ENCODE assay signal across 14 cellular contexts in the genomic region with DNA sequence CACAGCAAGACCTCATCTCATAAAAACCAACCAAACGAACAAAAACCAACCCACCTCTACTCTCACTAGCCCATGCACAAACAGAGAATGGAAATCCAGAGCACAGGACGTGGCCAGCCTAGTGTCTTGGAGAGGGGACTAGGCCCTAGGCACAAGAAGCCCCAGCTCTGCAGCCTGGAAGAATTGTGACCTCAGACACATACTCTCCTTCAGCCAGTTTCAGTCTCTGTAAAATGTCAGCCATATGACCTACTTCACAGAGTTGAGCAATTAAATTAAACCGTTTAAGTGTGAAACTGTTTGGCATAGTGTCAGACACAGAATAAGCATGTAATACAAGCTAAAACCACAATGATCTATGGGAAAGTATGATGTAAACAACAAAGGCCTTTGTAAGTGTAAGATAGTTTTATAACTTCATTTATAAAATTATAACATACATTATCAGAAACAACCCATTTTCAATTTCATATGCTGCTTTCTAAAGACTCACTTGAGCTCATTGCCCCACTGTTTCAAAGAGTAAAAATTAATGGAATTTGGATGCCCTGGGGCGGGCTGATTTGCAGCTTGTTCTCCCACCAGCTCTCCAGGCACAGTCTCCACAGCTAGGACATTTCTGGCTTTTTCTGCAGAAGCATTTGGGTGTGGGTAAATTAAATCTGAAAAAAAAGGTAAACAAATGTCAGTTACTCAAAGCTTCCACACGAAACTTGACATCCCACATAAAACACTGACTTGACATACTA. TPM values are rescaled to one million over a fixed set of nuclear protein-coding genes. Genes with fewer than 3 reads are reported as not detected.
DNase-seq lines count a peak whose midpoint lies in the region; ATAC-seq, FAIRE-seq and TF ChIP-seq lines count a peak whose summit lies in the region.
"Had no signal": no experiment of that assay in that cellular context is flagged by ENCODE, and none has a peak within 500 bp of the region (broad histone marks: within the 10 kb centered on the region; RNA-seq: fewer than 3 reads in every experiment).

No MANE protein-coding gene starts in this region.

- CTCF ChIA-PET in AG04450 (lab: Charles Lee): interaction anchor here (1.0 kb wide), 1 partner anchor 63 kb away, joined by 3 read pairs; no protein-coding TSS in a partner anchor

- H3K14ac ChIP-seq in mesenchymal stem cell (ENCODE audit: low read length in 2 of 2): no peak overlapping the region

- no peaks in the 10 kb centered on the region for H3K9me3 ChIP-seq in AG04450 (ENCODE audit: control insufficient read depth, insufficient read depth, low read length)
- no peaks in the 10 kb centered on the region for H3K9me3 ChIP-seq in mesenchymal stem cell (ENCODE audit: control insufficient read depth, low read length)

- peaks cover 42% of the 10 kb centered on the region for H3K36me3 Mint-ChIP-seq in activated T-helper 1 cell treated with anti-CD3 and anti-CD28 coated beads, Interleukin-12 subunit alpha, Interleukin-12 subunit beta, Interleukin-2, Interleukin-4 antibody, amounts not matched to agents 30 ng/mL and 10 ng/mL and 1 ng/mL, durations not matched to agents 14 hours and 24 hours and 36 hours (ENCODE audit: low read depth)

- H3K23ac ChIP-seq in mesenchymal stem cell (ENCODE audit: low read length in 2 of 2): no peak overlapping the region

- H3K4me3 ChIP-seq in AG04450 (ENCODE audit: low read depth, low read length) (no peak overlapping the region), mesenchymal stem cell (ENCODE audit: insufficient read depth in 1 of 2, low read depth in 1 of 2, low read length in 2 of 2) (no peak overlapping the region)

- no peak overlapping the region for H4K91ac ChIP-seq in mesenchymal stem cell (ENCODE audit: low read length)

- H3K9ac ChIP-seq in mesenchymal stem cell (ENCODE audit: low read length): no peak overlapping the region

- H2AFZ ChIP-seq in mesenchymal stem cell (ENCODE audit: low read depth, low read length): no peak overlapping the region

- H3K27ac ChIP-seq in AG04450 (ENCODE audit: low read depth, low read length): peak overlapping the region; percentile 41
- H3K27ac ChIP-seq in mesenchymal stem cell (ENCODE audit: low read length, poor library complexity, severe bottlenecking): no peak overlapping the region

- TF ChIP-seq CTCF in AG04450 (IDR thresholded peaks at IDR 0.05; ENCODE audit: low read depth, low read length): no peak

- peaks cover 19% of the 10 kb centered on the region for H3K4me1 ChIP-seq in mesenchymal stem cell (ENCODE audit: control insufficient read depth, insufficient read depth, low read depth, low read length)

- peak overlapping the region; percentile 55 for H3K4me3 Mint-ChIP-seq in activated T-helper 1 cell treated with anti-CD3 and anti-CD28 coated beads, Interleukin-12 subunit alpha, Interleukin-12 subunit beta, Interleukin-2, Interleukin-4 antibody, amounts not matched to agents 30 ng/mL and 10 ng/mL and 1 ng/mL, durations not matched to agents 14 hours and 24 hours and 36 hours
- H3K4me3 Mint-ChIP-seq: naive B cell had no signal

- no peak for TF ChIP-seq POLR2A in GM12891 (IDR thresholded peaks at IDR 0.05; ENCODE audit: low read depth, low read length)

- peak; percentile 45 for FAIRE-seq in GM12891 (lab: Jason Lieb, UNC)
- FAIRE-seq: colon had no signal

- no peak overlapping the region for H3K4me2 ChIP-seq in mesenchymal stem cell (ENCODE audit: low read length, poor library complexity, severe bottlenecking)

- H2BK15ac ChIP-seq in mesenchymal stem cell (ENCODE audit: low read depth, poor library complexity, severe bottlenecking): no peak overlapping the region

- WGBS in mesenchymal stem cell: 84% methylated on average over 2 of the region's 5 CpGs

- H3K4ac ChIP-seq in mesenchymal stem cell (ENCODE audit: low read depth in 1 of 2, low read length in 2 of 2): no peak overlapping the region

- no peak overlapping the region for H2BK12ac ChIP-seq in mesenchymal stem cell (ENCODE audit: low read length in 2 of 2)

- peaks cover 92% of the 10 kb centered on the region for H3K4me1 Mint-ChIP-seq in activated T-helper 1 cell treated with anti-CD3 and anti-CD28 coated beads, Interleukin-12 subunit alpha, Interleukin-12 subunit beta, Interleukin-2, Interleukin-4 antibody, amounts not matched to agents 30 ng/mL and 10 ng/mL and 1 ng/mL, durations not matched to agents 14 hours and 24 hours and 36 hours (ENCODE audit: low read depth)

- peaks cover 33% of the 10 kb centered on the region for H3K79me1 ChIP-seq in mesenchymal stem cell (replicated peaks; ENCODE audit: low read length, poor library complexity, severe bottlenecking)

- H3K18ac ChIP-seq in mesenchymal stem cell (ENCODE audit: low read depth in 1 of 2, low read length in 2 of 2): no peak overlapping the region

- no peak for ATAC-seq in HG02981 (IDR thresholded peaks at IDR 0.05; ENCODE audit: unreplicated experiment)

- intact Hi-C loops in activated T-helper 1 cell treated with anti-CD3 and anti-CD28 coated beads, Interleukin-12 subunit alpha, Interleukin-12 subunit beta, Interleukin-2, Interleukin-4 antibody, amounts not matched to agents 30 ng/mL and 10 ng/mL and 1 ng/mL, durations not matched to agents 14 hours and 24 hours and 36 hours (cut with micrococcal nuclease): loop anchor here (1.0 to 5.0 kb wide), 2 partner anchors 10 to 87 kb away; no protein-coding TSS in a partner anchor

- H3K9me3 Mint-ChIP-seq in activated T-helper 1 cell treated with anti-CD3 and anti-CD28 coated beads, Interleukin-12 subunit alpha, Interleukin-12 subunit beta, Interleukin-2, Interleukin-4 antibody, amounts not matched to agents 30 ng/mL and 10 ng/mL and 1 ng/mL, durations not matched to agents 14 hours and 24 hours and 36 hours: no peaks in the 10 kb centered on the region
- H3K9me3 Mint-ChIP-seq: naive B cell had no signal

- POLR2A ChIA-PET in AG04450 (lab: Yijun Ruan, JAX): interaction anchor here (0.7 to 1.3 kb wide), 4 partner anchors 31 to 49 kb away, joined by 3 to 5 read pairs (median 3); partner anchors contain the start of gene TBC1D2B

- H2BK120ac ChIP-seq in mesenchymal stem cell (ENCODE audit: low read depth, low read length): no peak overlapping the region

- H2AK5ac ChIP-seq in mesenchymal stem cell (ENCODE audit: low read length, severe bottlenecking): no peak overlapping the region

- no peak overlapping the region for H4K8ac ChIP-seq in mesenchymal stem cell (ENCODE audit: low read length)

- no peak overlapping the region for H2BK5ac ChIP-seq in mesenchymal stem cell (ENCODE audit: low read depth, low read length, poor library complexity, severe bottlenecking)

- H3K27me3 Mint-ChIP-seq in activated T-helper 1 cell treated with anti-CD3 and anti-CD28 coated beads, Interleukin-12 subunit alpha, Interleukin-12 subunit beta, Interleukin-2, Interleukin-4 antibody, amounts not matched to agents 30 ng/mL and 10 ng/mL and 1 ng/mL, durations not matched to agents 14 hours and 24 hours and 36 hours (ENCODE audit: insufficient read depth): no peaks in the 10 kb centered on the region
- H3K27me3 Mint-ChIP-seq: naive B cell had no signal

- H3K27me3 ChIP-seq in AG04450 (ENCODE audit: control insufficient read depth, insufficient read depth, low read length) (no peaks in the 10 kb centered on the region), mesenchymal stem cell (ENCODE audit: control insufficient read depth in 1 of 2, insufficient read depth in 1 of 2, low read length in 2 of 2) (no peaks in the 10 kb centered on the region)

- DNase-seq in AG04450 (ENCODE audit: low read depth, low spot score) (no peak), GM12891 (ENCODE audit: insufficient read length, low spot score) (no peak), mesenchymal stem cell (peak; percentile 58), NCI-H524 (lab: John Stamatoyannopoulos, UW) (no peak), NCI-H187 treated with DMSO at 0.1 percent for 48 hours (lab: John Stamatoyannopoulos, UW) (no peak), RPMI8226 (no peak)
- DNase-seq in activated T-helper 1 cell treated with anti-CD3 and anti-CD28 coated beads, Interleukin-12 subunit alpha, Interleukin-12 subunit beta, Interleukin-2, Interleukin-4 antibody, amounts not matched to agents 30 ng/mL and 10 ng/mL and 1 ng/mL, durations not matched to agents 14 hours and 24 hours and 36 hours (ENCODE audit: low spot score): no peak
- DNase-seq: GOT3; naive B cell; NCI-H1417; stimulated activated CD4-positive, alpha-beta T cell treated with anti-CD3 and anti-CD28 coated beads, Interleukin-2, amount 100 ng/mL, for 48 hours had no signal

- H3K27ac Mint-ChIP-seq in activated T-helper 1 cell treated with anti-CD3 and anti-CD28 coated beads, Interleukin-12 subunit alpha, Interleukin-12 subunit beta, Interleukin-2, Interleukin-4 antibody, amounts not matched to agents 30 ng/mL and 10 ng/mL and 1 ng/mL, durations not matched to agents 14 hours and 24 hours and 36 hours: peak overlapping the region; percentile 94

- H3K36me3 ChIP-seq in mesenchymal stem cell (ENCODE audit: control insufficient read depth in 1 of 2, insufficient read depth in 2 of 2, low read depth in 1 of 2, low read length in 2 of 2): peaks cover 40% of the 10 kb centered on the region in 2 experiments

TF ChIP-seq in GM12891, 5 proteins besides CTCF, POLR2A, EP300 and RAD21:
- TF ChIP-seq PAX5 (IDR thresholded peaks at IDR 0.05; ENCODE audit: insufficient read depth, low read length, severe bottlenecking): no peak
- TF ChIP-seq POLR2AphosphoS5 (IDR thresholded peaks at IDR 0.05; ENCODE audit: low read depth, low read length): no peak
- TF ChIP-seq TAF1 (IDR thresholded peaks at IDR 0.05; ENCODE audit: low read depth, low read length): no peak
- TF ChIP-seq SPI1 (IDR thresholded peaks at IDR 0.05; ENCODE audit: low read depth, low read length): no peak
- TF ChIP-seq POU2F2 (IDR thresholded peaks at IDR 0.05; ENCODE audit: low read depth, low read length): no peak

RNA-seq across cellular contexts. Expression of gene TBC1D2B, which starts 32.9 kb away (rescaled TPM):
- polyA plus RNA-seq in AG04450 (2011; rRNA removed): 42.0 and 42.5 TPM in 2 replicates
- polyA minus RNA-seq in AG04450 (2011; rRNA and poly(A)+ RNA removed): 51.6 and 57.3 TPM in 2 replicates
- polyA plus RNA-seq in GM12891 (2012; ENCODE audit: low read depth, missing spikeins): 19.7 TPM
- 60.8 and 64.7 TPM in 2 replicates for total RNA-seq in activated T-helper 1 cell treated with anti-CD3 and anti-CD28 coated beads, Interleukin-12 subunit alpha, Interleukin-12 subunit beta, Interleukin-2, Interleukin-4 antibody, amounts not matched to agents 30 ng/mL and 10 ng/mL and 1 ng/mL, durations not matched to agents 14 hours and 24 hours and 36 hours
- 43.1 TPM for polyA plus RNA-seq in mesenchymal stem cell (2013, experiment 1 of 2)
- 41.2 TPM for polyA plus RNA-seq in mesenchymal stem cell (2013, experiment 2 of 2)

RNA-seq across cellular contexts. Expression of gene SH2D7, which starts 47.8 kb away (rescaled TPM):
- polyA plus RNA-seq in AG04450 (2011; rRNA removed): 0.04 TPM in 1 of 2 replicates, not detected in the other
- 0.14 TPM in 1 of 2 replicates, not detected in the other for polyA minus RNA-seq in AG04450 (2011; rRNA and poly(A)+ RNA removed)
- not detected for polyA plus RNA-seq in GM12891 (2012; ENCODE audit: low read depth, missing spikeins)
- total RNA-seq in activated T-helper 1 cell treated with anti-CD3 and anti-CD28 coated beads, Interleukin-12 subunit alpha, Interleukin-12 subunit beta, Interleukin-2, Interleukin-4 antibody, amounts not matched to agents 30 ng/mL and 10 ng/mL and 1 ng/mL, durations not matched to agents 14 hours and 24 hours and 36 hours: not detected in 2 replicates
- polyA plus RNA-seq in mesenchymal stem cell (2013, experiment 1 of 2): 0.01 TPM
- 0.01 TPM for polyA plus RNA-seq in mesenchymal stem cell (2013, experiment 2 of 2)
- total RNA-seq: ureter had no signal
